In the genomic region with DNA sequence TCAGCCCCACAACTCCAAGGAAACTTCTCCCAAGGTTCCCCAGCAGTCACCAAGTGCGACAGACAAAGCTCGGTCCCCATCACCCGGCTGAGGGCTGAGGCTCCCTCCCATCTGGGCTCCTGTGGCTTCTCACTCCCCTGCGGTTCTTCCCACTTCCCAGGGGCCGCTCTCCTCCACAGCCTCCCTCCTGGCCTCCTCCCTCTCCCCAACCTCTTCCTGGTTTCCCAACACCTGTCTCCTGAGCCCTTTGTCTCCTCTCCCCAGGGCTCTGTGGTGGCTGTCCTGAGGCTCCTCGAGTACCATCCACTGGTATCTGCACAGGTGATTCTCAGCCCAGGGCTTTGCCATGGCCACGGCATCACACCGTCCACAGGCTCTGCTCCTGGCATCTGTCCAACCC, we compare ENCODE assay signal across 22 cellular contexts.
A peak's percentile ranks its signal among the peaks of the same experiment; 100 is the strongest.
DNase-seq lines count a peak whose midpoint lies in the region; ATAC-seq, FAIRE-seq and TF ChIP-seq lines count a peak whose summit lies in the region.
"Had no signal": no experiment of that assay in that cellular context is flagged by ENCODE, and none has a peak within 500 bp of the region (broad histone marks: within the 10 kb centered on the region; RNA-seq: fewer than 3 reads in every experiment).

No MANE protein-coding gene starts in this region.

- no peak overlapping the region for H3K4me3 Mint-ChIP-seq in natural killer cell treated with Interleukin-12 subunit alpha and Interleukin-12 subunit beta and Interleukin-15 and Interleukin-18, amount 100 ng/mL, for 72 hours
- no peak overlapping the region for H3K4me3 Mint-ChIP-seq in natural killer cell
- H3K4me3 Mint-ChIP-seq: GM23338, T-cell had no signal

- intact Hi-C loops in natural killer cell (cut with micrococcal nuclease), result no loop called here

- ATAC-seq in natural killer cell treated with Interleukin-12 subunit alpha and Interleukin-12 subunit beta and Interleukin-15 and Interleukin-18, amount 100 ng/mL, for 72 hours, result peak; percentile 4 to 31
- no peak for ATAC-seq in natural killer cell
- ATAC-seq in RWPE2 (ENCODE audit: low read depth), result 0 out of 3 replicates have a peak, but pooled peaks have one; percentile 16
- no peak for ATAC-seq in GM18502 (IDR thresholded peaks at IDR 0.05; ENCODE audit: poor library complexity, unreplicated experiment)
- ATAC-seq: GM23338, HCT116, HepG2, SK-N-SH treated with all-trans-retinoic acid at 6 μM for 48 hours had no signal

- no peak for DNase-seq in natural killer cell treated with Interleukin-12 subunit alpha and Interleukin-12 subunit beta and Interleukin-15 and Interleukin-18, amount 100 ng/mL, for 72 hours (ENCODE audit: low spot score)
- DNase-seq in natural killer cell, result no peak
- peak; percentile 36 for DNase-seq in NCI-H2107 treated with DMSO at 0.1 percent for 48 hours (lab: John Stamatoyannopoulos, UW; ENCODE audit: unreplicated experiment)
- DNase-seq in RWPE2 (ENCODE audit: low spot score), result no peak
- DNase-seq in GM03348 (ENCODE audit: low spot score), result no peak
- DNase-seq in HTR-8/SVneo (ENCODE audit: insufficient read length, low spot score), result no peak
- DNase-seq: DMS 273 treated with DMSO at 0.1 percent for 48 hours, GDM1, KBM-7, NCI-H1436 treated with DMSO at 0.1 percent for 48 hours, NCI-H2029, NCI-H226, OCI-M1, SHP77 treated with DMSO at 0.1 percent for 48 hours, T-cell had no signal

- no peaks in the 10 kb centered on the region for H3K9me3 Mint-ChIP-seq in natural killer cell treated with Interleukin-12 subunit alpha and Interleukin-12 subunit beta and Interleukin-15 and Interleukin-18, amount 100 ng/mL, for 72 hours
- no peaks in the 10 kb centered on the region for H3K9me3 Mint-ChIP-seq in natural killer cell
- H3K9me3 Mint-ChIP-seq: T-cell had no signal

- no peaks in the 10 kb centered on the region for H3K36me3 ChIP-seq in RWPE2 (ENCODE audit: low read depth)

- H3K27ac Mint-ChIP-seq in natural killer cell treated with Interleukin-12 subunit alpha and Interleukin-12 subunit beta and Interleukin-15 and Interleukin-18, amount 100 ng/mL, for 72 hours, result no peak overlapping the region
- no peak overlapping the region for H3K27ac Mint-ChIP-seq in natural killer cell
- H3K27ac Mint-ChIP-seq: GM23338, T-cell had no signal

- no peaks in the 10 kb centered on the region for H3K27me3 ChIP-seq in RWPE2 (ENCODE audit: insufficient read depth, poor library complexity, severe bottlenecking)

- H3K27ac ChIP-seq in RWPE2 (ENCODE audit: poor library complexity, severe bottlenecking), result no peak overlapping the region

- no peak for FAIRE-seq in HTR-8/SVneo (lab: Jason Lieb, UNC)
- FAIRE-seq: GM19239, HepG2 had no signal

- no peaks in the 10 kb centered on the region for H3K27me3 Mint-ChIP-seq in natural killer cell treated with Interleukin-12 subunit alpha and Interleukin-12 subunit beta and Interleukin-15 and Interleukin-18, amount 100 ng/mL, for 72 hours
- H3K27me3 Mint-ChIP-seq in natural killer cell (ENCODE audit: low read depth in 2 of 2), result peaks cover 0 to 6% of the 10 kb centered on the region in 2 donors

- peaks cover 0 to 10% of the 10 kb centered on the region in 2 donors for H3K4me1 Mint-ChIP-seq in natural killer cell treated with Interleukin-12 subunit alpha and Interleukin-12 subunit beta and Interleukin-15 and Interleukin-18, amount 100 ng/mL, for 72 hours (ENCODE audit: low read depth in 2 of 2)
- peaks cover 0 to 4% of the 10 kb centered on the region in 2 donors for H3K4me1 Mint-ChIP-seq in natural killer cell
- H3K4me1 Mint-ChIP-seq: CD14-positive monocyte, T-cell had no signal

- no peaks in the 10 kb centered on the region for H3K4me1 ChIP-seq in RWPE2 (ENCODE audit: insufficient read depth, poor library complexity, severe bottlenecking)

- no peaks in the 10 kb centered on the region for H3K36me3 Mint-ChIP-seq in natural killer cell treated with Interleukin-12 subunit alpha and Interleukin-12 subunit beta and Interleukin-15 and Interleukin-18, amount 100 ng/mL, for 72 hours
- no peaks in the 10 kb centered on the region for H3K36me3 Mint-ChIP-seq in natural killer cell
- H3K36me3 Mint-ChIP-seq: CD14-positive monocyte, T-cell had no signal

- TF ChIP-seq CTCF in natural killer cell (IDR thresholded peaks at IDR 0.05) (no peak), RWPE2 (IDR thresholded peaks at IDR 0.05; ENCODE audit: poor library complexity, severe bottlenecking) (no peak)

- H3K4me3 ChIP-seq in RWPE2 (ENCODE audit: severe bottlenecking), result no peak overlapping the region
- H3K4me3 ChIP-seq: GM23338 had no signal

- no peaks in the 10 kb centered on the region for H3K9me3 ChIP-seq in RWPE2 (ENCODE audit: severe bottlenecking)

Comparison
In these comparisons a context has a peak if more than half of its experiments do, and no peak if none do; other contexts are left out.
1. ATAC-seq: peak in natural killer cell treated with Interleukin-12 subunit alpha and Interleukin-12 subunit beta and Interleukin-15 and Interleukin-18, amount 100 ng/mL, for 72 hours (2 of 2) and RWPE2 (single experiment); none in natural killer cell (0 of 3) and GM18502 (single experiment).